Comparison of ENCODE assay signal across 20 cellular contexts in the genomic region with DNA sequence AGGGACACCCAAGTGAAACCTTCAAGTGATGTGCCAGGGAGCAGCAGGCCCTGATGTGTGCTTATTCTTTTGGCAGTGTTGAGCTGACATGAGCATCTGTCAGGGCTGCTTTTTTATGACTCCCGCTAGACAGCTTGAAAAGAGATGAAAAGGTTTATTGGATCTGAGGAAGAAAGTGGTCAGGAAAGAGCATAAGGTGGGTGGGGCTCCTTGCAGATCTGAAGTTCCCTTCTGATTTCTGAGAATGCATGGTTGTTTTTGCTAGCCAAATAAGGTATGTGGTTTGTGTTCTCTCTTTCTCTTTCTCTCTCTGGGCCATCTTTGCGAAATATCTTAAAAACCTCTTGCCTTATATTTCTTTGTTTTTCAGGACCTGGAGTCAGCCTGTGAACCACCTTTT.
DNase-seq lines count a peak whose midpoint lies in the region; ATAC-seq and TF ChIP-seq lines count a peak whose summit lies in the region.
"Had no signal": no experiment of that assay in that cellular context is flagged by ENCODE, and none has a peak within 500 bp of the region (broad histone marks: within the 10 kb centered on the region; RNA-seq: fewer than 3 reads in every experiment).

No MANE protein-coding gene starts in this region.

- no peaks in the 10 kb centered on the region for H3K36me3 Mint-ChIP-seq in CD8-positive, alpha-beta T cell
- H3K36me3 Mint-ChIP-seq in activated CD4-positive, alpha-beta memory T cell treated with anti-CD3 and anti-CD28 coated beads, Interleukin-2, amount 10 ng/mL, durations not matched to agents 7 days and 5 days (ENCODE audit: low read depth) = peaks cover 6% of the 10 kb centered on the region
- H3K36me3 Mint-ChIP-seq: activated naive CD8-positive, alpha-beta T cell had no signal

- CTCF ChIA-PET in CD8-positive, alpha-beta T cell (lab: Charles Lee) = no interaction called here
- CTCF ChIA-PET in activated CD4-positive, alpha-beta memory T cell treated with anti-CD3 and anti-CD28 coated beads, Interleukin-2, amount 10 ng/mL, durations not matched to agents 7 days and 5 days (lab: Charles Lee) = no interaction called here

- no peak overlapping the region for H3K9ac ChIP-seq in GM23248
- H3K9ac ChIP-seq: BLaER1 had no signal

- no peaks in the 10 kb centered on the region for H3F3A ChIP-seq in GM23248 (ENCODE audit: insufficient read depth)

- no peaks in the 10 kb centered on the region for H3K9me3 Mint-ChIP-seq in CD8-positive, alpha-beta T cell
- peaks cover 3% of the 10 kb centered on the region for H3K9me3 Mint-ChIP-seq in activated CD4-positive, alpha-beta memory T cell treated with anti-CD3 and anti-CD28 coated beads, Interleukin-2, amount 10 ng/mL, durations not matched to agents 7 days and 5 days
- H3K9me3 Mint-ChIP-seq: endodermal cell had no signal

- POLR2A ChIA-PET in CD8-positive, alpha-beta T cell (lab: Charles Lee) = no interaction called here
- POLR2A ChIA-PET in activated CD4-positive, alpha-beta memory T cell treated with anti-CD3 and anti-CD28 coated beads, Interleukin-2, amount 10 ng/mL, durations not matched to agents 7 days and 5 days (lab: Charles Lee) = no interaction called here

- DNase-seq in NCI-H82 (lab: John Stamatoyannopoulos, UW) = peak; percentile 60
- no peak for DNase-seq in NCI-H82 treated with DMSO at 0.1 percent for 48 hours (lab: John Stamatoyannopoulos, UW; ENCODE audit: unreplicated experiment)
- DNase-seq in CD8-positive, alpha-beta T cell = no peak
- peak; percentile 73 for DNase-seq in NCI-H2171 (lab: John Stamatoyannopoulos, UW)
- peak; percentile 20 for DNase-seq in activated CD4-positive, alpha-beta memory T cell treated with anti-CD3 and anti-CD28 coated beads, Interleukin-2, amount 10 ng/mL, durations not matched to agents 7 days and 5 days
- DNase-seq in GM23248 = no peak
- DNase-seq in Ammon's horn (ENCODE audit: low spot score) = no peak
- DNase-seq: body of pancreas, colonic mucosa, endodermal cell, glutamatergic neuron, NCI-H146, retina, SHP77 treated with DMSO at 0.1 percent for 48 hours, uterus had no signal

- no peaks in the 10 kb centered on the region for H3K27me3 ChIP-seq in CD8-positive, alpha-beta T cell (ENCODE audit: insufficient read depth, low read length)
- no peaks in the 10 kb centered on the region for H3K27me3 ChIP-seq in GM23248 (replicated peaks; ENCODE audit: insufficient read depth)
- H3K27me3 ChIP-seq: BLaER1, body of pancreas, colonic mucosa, suprapubic skin, uterus had no signal

- H3K4me1 Mint-ChIP-seq in CD8-positive, alpha-beta T cell (ENCODE audit: low read depth) = peaks cover 2% of the 10 kb centered on the region
- H3K4me1 Mint-ChIP-seq in activated CD4-positive, alpha-beta memory T cell treated with anti-CD3 and anti-CD28 coated beads, Interleukin-2, amount 10 ng/mL, durations not matched to agents 7 days and 5 days = peaks cover 4% of the 10 kb centered on the region
- H3K4me1 Mint-ChIP-seq: endodermal cell had no signal

- H3K4me3 Mint-ChIP-seq in CD8-positive, alpha-beta T cell = no peak overlapping the region
- no peak overlapping the region for H3K4me3 Mint-ChIP-seq in activated CD4-positive, alpha-beta memory T cell treated with anti-CD3 and anti-CD28 coated beads, Interleukin-2, amount 10 ng/mL, durations not matched to agents 7 days and 5 days
- H3K4me3 Mint-ChIP-seq: activated naive CD8-positive, alpha-beta T cell; endodermal cell had no signal

- WGBS in GM23248 (ENCODE audit: low coverage in 1 of 2, low lambda C conversion rate in 2 of 2, missing lambda C conversion rate in 2 of 2), 2 experiments = 57 to 67% methylated on average over 2 of the region's 2 CpGs

- H3K4me3 ChIP-seq in CD8-positive, alpha-beta T cell (ENCODE audit: low read depth, low read length) = no peak overlapping the region
- no peak overlapping the region for H3K4me3 ChIP-seq in GM23248
- H3K4me3 ChIP-seq: BLaER1, body of pancreas, colonic mucosa, suprapubic skin, uterus had no signal

- H3K36me3 ChIP-seq in CD8-positive, alpha-beta T cell (ENCODE audit: insufficient read depth, low read length) = no peaks in the 10 kb centered on the region
- no peaks in the 10 kb centered on the region for H3K36me3 ChIP-seq in GM23248 (ENCODE audit: low read depth)
- H3K36me3 ChIP-seq: BLaER1, colonic mucosa, suprapubic skin, uterus had no signal

- no peak overlapping the region for H3K27ac ChIP-seq in CD8-positive, alpha-beta T cell (ENCODE audit: low read depth, low read length)
- no peak overlapping the region for H3K27ac ChIP-seq in GM23248
- H3K27ac ChIP-seq: BLaER1, body of pancreas, colonic mucosa, suprapubic skin, uterus had no signal

- no peak overlapping the region for H3K4me2 ChIP-seq in GM23248 (ENCODE audit: unreplicated experiment)
- H3K4me2 ChIP-seq: BLaER1 had no signal

- no peak for TF ChIP-seq CTCF in CD8-positive, alpha-beta T cell (IDR thresholded peaks at IDR 0.05)

- in situ Hi-C loops in GM23248 (cut with MboI) = no loop called here

- H3K9me3 ChIP-seq in CD8-positive, alpha-beta T cell (ENCODE audit: low read length) = no peaks in the 10 kb centered on the region
- no peaks in the 10 kb centered on the region for H3K9me3 ChIP-seq in GM23248 (ENCODE audit: low read depth)
- H3K9me3 ChIP-seq: BLaER1, body of pancreas, colonic mucosa, suprapubic skin, uterus had no signal

- no peaks in the 10 kb centered on the region for H3K9me2 ChIP-seq in GM23248 (ENCODE audit: insufficient read depth)

- H2AFZ ChIP-seq in GM23248 = no peak overlapping the region

- H3K27ac Mint-ChIP-seq in CD8-positive, alpha-beta T cell = peak overlapping the region; percentile 8
- peak overlapping the region; percentile 82 for H3K27ac Mint-ChIP-seq in activated CD4-positive, alpha-beta memory T cell treated with anti-CD3 and anti-CD28 coated beads, Interleukin-2, amount 10 ng/mL, durations not matched to agents 7 days and 5 days
- H3K27ac Mint-ChIP-seq: activated naive CD8-positive, alpha-beta T cell; endodermal cell had no signal

- no peaks in the 10 kb centered on the region for H3K79me2 ChIP-seq in GM23248 (ENCODE audit: insufficient read depth)

- H3K4me1 ChIP-seq in CD8-positive, alpha-beta T cell (ENCODE audit: insufficient read depth, low read length) = peaks cover 16% of the 10 kb centered on the region
- no peaks in the 10 kb centered on the region for H3K4me1 ChIP-seq in GM23248 (ENCODE audit: insufficient read depth)
- H3K4me1 ChIP-seq: BLaER1, body of pancreas, colonic mucosa, suprapubic skin, uterus had no signal

- ATAC-seq in CD8-positive, alpha-beta T cell = no peak
- no peak for ATAC-seq in GM18520 (IDR thresholded peaks at IDR 0.05; ENCODE audit: unreplicated experiment)
- ATAC-seq: body of pancreas, left lobe of liver had no signal

- intact Hi-C loops in CD8-positive, alpha-beta T cell (cut with DNase I, micrococcal nuclease) = no loop called here

- no peaks in the 10 kb centered on the region for H4K20me1 ChIP-seq in GM23248 (ENCODE audit: insufficient read depth)
- H4K20me1 ChIP-seq: BLaER1 had no signal

- H3K27me3 Mint-ChIP-seq in CD8-positive, alpha-beta T cell (ENCODE audit: low read depth) = no peaks in the 10 kb centered on the region
- H3K27me3 Mint-ChIP-seq in activated CD4-positive, alpha-beta memory T cell treated with anti-CD3 and anti-CD28 coated beads, Interleukin-2, amount 10 ng/mL, durations not matched to agents 7 days and 5 days = no peaks in the 10 kb centered on the region
- H3K27me3 Mint-ChIP-seq: activated naive CD8-positive, alpha-beta T cell had no signal

Comparison
In these comparisons a context has a peak if more than half of its experiments do, and no peak if none do; other contexts are left out.
1. DNase-seq: peak in NCI-H82 (single experiment), NCI-H2171 (single experiment) and activated CD4-positive, alpha-beta memory T cell treated with anti-CD3 and anti-CD28 coated beads, Interleukin-2, amount 10 ng/mL, durations not matched to agents 7 days and 5 days (single experiment); none in NCI-H82 treated with DMSO at 0.1 percent for 48 hours (single experiment), CD8-positive, alpha-beta T cell (0 of 7), GM23248 (single experiment) and Ammon's horn (single experiment).